In the genomic region with DNA sequence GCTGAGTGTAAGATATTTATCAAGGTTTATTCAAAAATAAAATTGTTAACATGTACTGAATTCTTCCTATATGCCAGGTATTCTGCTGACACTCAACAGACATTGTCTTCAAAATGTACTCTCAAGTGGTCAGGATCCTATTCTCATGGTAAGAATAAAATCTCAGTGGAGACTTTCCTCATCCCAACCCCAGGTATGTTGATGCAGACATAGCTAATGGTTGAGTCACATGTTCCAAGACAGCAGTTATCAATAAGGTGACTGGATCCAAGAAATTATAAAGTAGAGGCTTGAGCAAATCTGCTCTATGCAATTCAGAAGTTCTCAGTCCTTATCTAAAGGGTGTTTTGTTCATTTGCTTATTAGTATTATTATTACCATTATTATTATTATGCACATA, we compare ENCODE assay signal across 25 cellular contexts.
A peak's percentile ranks its signal among the peaks of the same experiment; 100 is the strongest.
DNase-seq lines count a peak whose midpoint lies in the region; ATAC-seq, FAIRE-seq and TF ChIP-seq lines count a peak whose summit lies in the region.
"Had no signal": no experiment of that assay in that cellular context is flagged by ENCODE, and none has a peak within 500 bp of the region (broad histone marks: within the 10 kb centered on the region; RNA-seq: fewer than 3 reads in every experiment).

No MANE protein-coding gene starts in this region.

- H3K9ac ChIP-seq in PC-3 (ENCODE audit: low read length) = no peak overlapping the region
- H3K9ac ChIP-seq in keratinocyte (ENCODE audit: control insufficient read depth, extremely low read depth, insufficient read depth, low read length) = no peak overlapping the region
- H3K9ac ChIP-seq: BLaER1 treated with 17β-estradiol and CSF1 and Interleukin-3, amounts not matched to agents 10 nM and 100 nM had no signal

- no TSS peak for BruUV-seq in PC-3 (replicated peaks; lab: Mats Ljungman, UMichigan)

- ATAC-seq in PC-3 (no peak), RWPE2 (ENCODE audit: low read depth) (peak; percentile 71)
- ATAC-seq: A549, GM12878, GM23338, HCT116 had no signal

- TF ChIP-seq CTCF in PC-3 (conservative IDR thresholded peaks at IDR 0.05; ENCODE audit: low read depth, low read length) (no peak), RWPE2 (IDR thresholded peaks at IDR 0.05; ENCODE audit: poor library complexity, severe bottlenecking) (no peak), keratinocyte (optimal IDR thresholded peaks at IDR 0.05 in 1 of 3, IDR thresholded peaks at IDR 0.05 in 1 of 3, conservative IDR thresholded peaks at IDR 0.05 in 1 of 3; ENCODE audit: extremely low read depth in 1 of 3, insufficient read depth in 2 of 3, low read length in 3 of 3) (no peak)

- H3K79me2 ChIP-seq in PC-3 (ENCODE audit: low read length) (no peaks in the 10 kb centered on the region), keratinocyte (ENCODE audit: control insufficient read depth, insufficient read depth, low read length) (no peaks in the 10 kb centered on the region)

- no peak overlapping the region for H3K4me3 ChIP-seq in PC-3 (ENCODE audit: low read length)
- H3K4me3 ChIP-seq in RWPE2 (ENCODE audit: severe bottlenecking) = no peak overlapping the region
- H3K4me3 ChIP-seq in keratinocyte (ENCODE audit: control insufficient read depth in 2 of 3, extremely low read depth in 1 of 3, insufficient read depth in 2 of 3, low read depth in 1 of 3, low read length in 3 of 3) = no peak overlapping the region
- H3K4me3 ChIP-seq: A549; BLaER1 treated with 17β-estradiol and CSF1 and Interleukin-3, amounts not matched to agents 10 nM and 100 nM; GM12878; GM23338 had no signal

- peaks cover 32% of the 10 kb centered on the region for H3K4me1 ChIP-seq in PC-3 (ENCODE audit: insufficient read depth, low read length)
- H3K4me1 ChIP-seq in RWPE2 (ENCODE audit: insufficient read depth, poor library complexity, severe bottlenecking) = peaks cover 45% of the 10 kb centered on the region
- H3K4me1 ChIP-seq in keratinocyte (ENCODE audit: control insufficient read depth, extremely low read depth, insufficient read depth, low read length) = peaks cover 38% of the 10 kb centered on the region
- H3K4me1 ChIP-seq: A549, BE2C had no signal

- no peaks in the 10 kb centered on the region for H3F3A ChIP-seq in PC-3 (ENCODE audit: low read length, unreplicated experiment)

- H3K27ac ChIP-seq in PC-3 (ENCODE audit: low read length) (no peak overlapping the region), RWPE2 (ENCODE audit: poor library complexity, severe bottlenecking) (peak overlapping the region; percentile 89), keratinocyte (ENCODE audit: control insufficient read depth, insufficient read depth, low read length) (no peak overlapping the region)
- H3K27ac ChIP-seq: A549; BLaER1 treated with 17β-estradiol and CSF1 and Interleukin-3, amounts not matched to agents 10 nM and 100 nM had no signal

- FAIRE-seq in keratinocyte (lab: Jason Lieb, UNC) = peak; percentile 9
- FAIRE-seq: A549, D721Med, GM12878, GM18507 had no signal

- H3K4me2 ChIP-seq in PC-3 (ENCODE audit: low read length) = no peak overlapping the region
- H3K4me2 ChIP-seq in keratinocyte (ENCODE audit: control insufficient read depth, extremely low read depth, insufficient read depth, low read depth, low read length) = peak overlapping the region; percentile 54
- H3K4me2 ChIP-seq: A549; BLaER1 treated with 17β-estradiol and CSF1 and Interleukin-3, amounts not matched to agents 10 nM and 100 nM; GM23338 had no signal

- DNase-seq in PC-3 (peak; percentile 34), RWPE2 (ENCODE audit: low spot score) (no peak), keratinocyte (ENCODE audit: low read depth, low spot score) (peak; percentile 36), renal cortical epithelial cell (ENCODE audit: low read depth) (peak; percentile 1), NCI-H82 treated with DMSO at 0.1 percent for 48 hours (lab: John Stamatoyannopoulos, UW; ENCODE audit: unreplicated experiment) (no peak), cortex of kidney (lab: John Stamatoyannopoulos, UW) (no peak)
- DNase-seq in activated CD4-positive, CD25-positive, alpha-beta regulatory T cell treated with anti-CD3 and anti-CD28 coated beads, Interleukin-2, amount 50 U/mL, for 72 hours = no peak
- DNase-seq: 8988T; ACHN; AML-193; BE2C; CD4-positive, alpha-beta T cell; CD8-positive, alpha-beta memory T cell; DMS 273 treated with DMSO at 0.1 percent for 48 hours; DMS79; EL; GDM1; H9 had no signal

- H3K36me3 ChIP-seq in PC-3 (ENCODE audit: low read depth, low read length) (no peaks in the 10 kb centered on the region), RWPE2 (ENCODE audit: low read depth) (0 out of 2 replicates have a peak, but pooled peaks cover 5% of the 10 kb centered on the region), keratinocyte (ENCODE audit: control insufficient read depth in 2 of 2, extremely low read depth in 1 of 2, insufficient read depth in 2 of 2, low read length in 2 of 2) (no peaks in the 10 kb centered on the region)
- H3K36me3 ChIP-seq: BE2C; BLaER1 treated with 17β-estradiol and CSF1 and Interleukin-3, amounts not matched to agents 10 nM and 100 nM had no signal

- H2AFZ ChIP-seq in PC-3 (ENCODE audit: low read length) (no peak overlapping the region), keratinocyte (ENCODE audit: control insufficient read depth, low read length) (no peak overlapping the region)
- H2AFZ ChIP-seq: GM23338 had no signal

- no peaks in the 10 kb centered on the region for H3K9me1 ChIP-seq in keratinocyte (ENCODE audit: control insufficient read depth, extremely low read depth, insufficient read depth, low read length)

- no peaks in the 10 kb centered on the region for H4K20me1 ChIP-seq in PC-3 (ENCODE audit: low read length)
- no peaks in the 10 kb centered on the region for H4K20me1 ChIP-seq in keratinocyte (ENCODE audit: control insufficient read depth, extremely low read depth, insufficient read depth, low read length)
- H4K20me1 ChIP-seq: BLaER1 treated with 17β-estradiol and CSF1 and Interleukin-3, amounts not matched to agents 10 nM and 100 nM had no signal

- intact Hi-C loops in PC-3 (cut with micrococcal nuclease) = no loop called here

- H3K9me2 ChIP-seq in PC-3 (replicated peaks; ENCODE audit: low read length) = no peaks in the 10 kb centered on the region

- CTCF ChIA-PET in PC-3 (lab: Charles Lee) = no interaction called here

- POLR2A ChIA-PET in PC-3 (lab: Charles Lee; ENCODE audit: unreplicated experiment) = no interaction called here

- H3K9me3 ChIP-seq in PC-3 (ENCODE audit: low read length) = no peaks in the 10 kb centered on the region
- H3K9me3 ChIP-seq in RWPE2 (ENCODE audit: severe bottlenecking) = no peaks in the 10 kb centered on the region
- no peaks in the 10 kb centered on the region for H3K9me3 ChIP-seq in keratinocyte (ENCODE audit: control insufficient read depth, low read depth, low read length)
- H3K9me3 ChIP-seq: A549; BE2C; BLaER1 treated with 17β-estradiol and CSF1 and Interleukin-3, amounts not matched to agents 10 nM and 100 nM had no signal

- H3K27me3 ChIP-seq in PC-3 (ENCODE audit: low read length) = no peaks in the 10 kb centered on the region
- H3K27me3 ChIP-seq in RWPE2 (ENCODE audit: insufficient read depth, poor library complexity, severe bottlenecking) = no peaks in the 10 kb centered on the region
- no peaks in the 10 kb centered on the region for H3K27me3 ChIP-seq in keratinocyte (ENCODE audit: control insufficient read depth, extremely low read depth, insufficient read depth, low read length)
- H3K27me3 ChIP-seq: BE2C; BLaER1 treated with 17β-estradiol and CSF1 and Interleukin-3, amounts not matched to agents 10 nM and 100 nM had no signal

- dilution Hi-C loops in keratinocyte (cut with MboI; ENCODE audit: extremely low pct_ligation_motif_present, low sequenced_read_pairs) = no loop called here

Comparison
In these comparisons a context has a peak if more than half of its experiments do, and no peak if none do; other contexts are left out.
1. DNase-seq: peak in PC-3 (single experiment), keratinocyte (single experiment) and renal cortical epithelial cell (single experiment); none in RWPE2 (single experiment), NCI-H82 treated with DMSO at 0.1 percent for 48 hours (single experiment), cortex of kidney (single experiment) and activated CD4-positive, CD25-positive, alpha-beta regulatory T cell treated with anti-CD3 and anti-CD28 coated beads, Interleukin-2, amount 50 U/mL, for 72 hours (single experiment).